27 cellular contexts compared by ENCODE assay signal in the genomic region with DNA sequence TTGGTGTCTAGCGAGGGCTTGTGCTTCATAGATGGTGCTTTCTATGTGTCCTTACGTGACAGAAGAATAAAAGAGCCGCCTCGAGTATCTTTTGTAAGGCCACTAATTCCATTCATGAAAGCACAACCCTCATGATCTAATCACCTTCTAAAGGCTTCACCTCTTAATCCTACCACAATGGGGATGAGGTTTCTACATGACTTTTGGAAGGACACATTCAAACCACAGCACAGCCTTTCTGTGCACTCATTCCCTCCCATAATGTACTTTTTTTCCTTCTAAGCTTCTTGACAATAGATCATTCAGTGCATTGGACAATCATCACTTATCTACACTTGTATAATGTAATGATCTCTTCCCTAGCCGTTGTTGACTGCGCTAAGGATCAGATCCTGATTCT.
DNase-seq lines count a peak whose midpoint lies in the region; ATAC-seq, FAIRE-seq and TF ChIP-seq lines count a peak whose summit lies in the region.
"Had no signal": no experiment of that assay in that cellular context is flagged by ENCODE, and none has a peak within 500 bp of the region (broad histone marks: within the 10 kb centered on the region; RNA-seq: fewer than 3 reads in every experiment).

No MANE protein-coding gene starts in this region.

- no peak overlapping the region for H3K4me3 Mint-ChIP-seq in neural progenitor cell
- H3K4me3 Mint-ChIP-seq: B cell; CD4-positive, alpha-beta T cell; CD8-positive, alpha-beta T cell had no signal

- TF ChIP-seq CTCF in D721Med (IDR thresholded peaks at IDR 0.05; ENCODE audit: insufficient read depth, missing control alignments): no peak
- TF ChIP-seq CTCF in neural progenitor cell (IDR thresholded peaks at IDR 0.05): no peak
- no peak for TF ChIP-seq CTCF in psoas muscle (IDR thresholded peaks at IDR 0.05)

- H3K4me2 ChIP-seq in neural progenitor cell: peak overlapping the region; percentile 5
- H3K4me2 ChIP-seq: A549; BLaER1 treated with 17β-estradiol and CSF1 and Interleukin-3, amounts not matched to agents 10 nM and 100 nM had no signal

- H3K4me3 ChIP-seq in neural progenitor cell: no peak overlapping the region
- H3K4me3 ChIP-seq in psoas muscle: no peak overlapping the region
- H3K4me3 ChIP-seq: A549; BLaER1 treated with 17β-estradiol and CSF1 and Interleukin-3, amounts not matched to agents 10 nM and 100 nM; GM12878 had no signal

- H3K36me3 ChIP-seq in neural progenitor cell (no peaks in the 10 kb centered on the region), psoas muscle (ENCODE audit: insufficient read depth in 1 of 2, low read depth in 1 of 2) (no peaks in the 10 kb centered on the region)
- H3K36me3 ChIP-seq: BLaER1 treated with 17β-estradiol and CSF1 and Interleukin-3, amounts not matched to agents 10 nM and 100 nM had no signal

- ATAC-seq in psoas muscle: no peak
- ATAC-seq: A549; CD8-positive, alpha-beta T cell; GM12878 had no signal

- no peak overlapping the region for H3K9ac ChIP-seq in neural progenitor cell
- H3K9ac ChIP-seq: BLaER1 treated with 17β-estradiol and CSF1 and Interleukin-3, amounts not matched to agents 10 nM and 100 nM had no signal

- no peaks in the 10 kb centered on the region for H3K36me3 Mint-ChIP-seq in neural progenitor cell
- H3K36me3 Mint-ChIP-seq: CD8-positive, alpha-beta T cell had no signal

- WGBS in psoas muscle, 3 donors: 86 to 87% (median 86%) methylated on average over 6 of the region's 6 CpGs

- no peaks in the 10 kb centered on the region for H3K79me2 ChIP-seq in neural progenitor cell (ENCODE audit: low read depth)

- H3F3A ChIP-seq in neural progenitor cell (ENCODE audit: low read depth): peaks cover 20% of the 10 kb centered on the region

- no peak overlapping the region for H3K27ac Mint-ChIP-seq in neural progenitor cell
- H3K27ac Mint-ChIP-seq: B cell; CD4-positive, alpha-beta T cell; CD8-positive, alpha-beta T cell had no signal

- H3K27ac ChIP-seq in neural progenitor cell (no peak overlapping the region), psoas muscle (no peak overlapping the region)
- H3K27ac ChIP-seq: 22Rv1; A549; BLaER1 treated with 17β-estradiol and CSF1 and Interleukin-3, amounts not matched to agents 10 nM and 100 nM; C4-2B had no signal

- H2AFZ ChIP-seq in neural progenitor cell (replicated peaks): no peak overlapping the region

- peaks cover 6% of the 10 kb centered on the region for H4K20me1 ChIP-seq in neural progenitor cell (ENCODE audit: low read depth)
- H4K20me1 ChIP-seq: BLaER1 treated with 17β-estradiol and CSF1 and Interleukin-3, amounts not matched to agents 10 nM and 100 nM had no signal

- peaks cover 34% of the 10 kb centered on the region for H3K4me1 Mint-ChIP-seq in neural progenitor cell
- H3K4me1 Mint-ChIP-seq: B cell had no signal

- H3K9me3 Mint-ChIP-seq in neural progenitor cell: no peaks in the 10 kb centered on the region

- H3K27me3 ChIP-seq in neural progenitor cell: no peaks in the 10 kb centered on the region
- no peaks in the 10 kb centered on the region for H3K27me3 ChIP-seq in psoas muscle (ENCODE audit: insufficient read depth in 3 of 3, low read length in 2 of 3)
- H3K27me3 ChIP-seq: BLaER1 treated with 17β-estradiol and CSF1 and Interleukin-3, amounts not matched to agents 10 nM and 100 nM had no signal

- H3K27me3 Mint-ChIP-seq in neural progenitor cell (ENCODE audit: insufficient read depth, low read depth): no peaks in the 10 kb centered on the region
- H3K27me3 Mint-ChIP-seq: B cell; CD4-positive, alpha-beta T cell had no signal

- H3K4me1 ChIP-seq in neural progenitor cell (peaks cover 32% of the 10 kb centered on the region), psoas muscle (no peaks in the 10 kb centered on the region)
- H3K4me1 ChIP-seq: BLaER1 treated with 17β-estradiol and CSF1 and Interleukin-3, amounts not matched to agents 10 nM and 100 nM; Caco-2 had no signal

- DNase-seq in NCI-H82 (lab: John Stamatoyannopoulos, UW) (peak; percentile 35), NCI-H82 treated with DMSO at 0.1 percent for 48 hours (lab: John Stamatoyannopoulos, UW; ENCODE audit: unreplicated experiment) (no peak), D721Med (ENCODE audit: insufficient read length, low spot score) (no peak), neural progenitor cell (ENCODE audit: low spot score) (peak; percentile 69), pons (ENCODE audit: low spot score) (peak; percentile 22), NCI-H1092 treated with DMSO at 0.1 percent for 48 hours (lab: John Stamatoyannopoulos, UW) (no peak), psoas muscle (no peak)
- DNase-seq: AML-193; Caco-2; Calu3; CD4-positive, alpha-beta T cell; CD8-positive, alpha-beta T cell; DMS 273 treated with DMSO at 0.1 percent for 48 hours; DMS153; DMS53; DMS79; DND-41; EL; GDM1 had no signal

- FAIRE-seq in D721Med (lab: Jason Lieb, UNC): peak; percentile 6
- FAIRE-seq: A549, GM12878, GM12892, GM18507 had no signal

- intact Hi-C loops in psoas muscle (cut with DNase I): no loop called here

- no peaks in the 10 kb centered on the region for H3K9me3 ChIP-seq in neural progenitor cell (ENCODE audit: low read depth)
- no peaks in the 10 kb centered on the region for H3K9me3 ChIP-seq in psoas muscle
- H3K9me3 ChIP-seq: A549; BLaER1 treated with 17β-estradiol and CSF1 and Interleukin-3, amounts not matched to agents 10 nM and 100 nM; Caco-2 had no signal

Comparison
In these comparisons a context has a peak if more than half of its experiments do, and no peak if none do; other contexts are left out.
1. DNase-seq: peak in NCI-H82 (single experiment), neural progenitor cell (single experiment) and pons (single experiment); none in NCI-H82 treated with DMSO at 0.1 percent for 48 hours (single experiment), D721Med (single experiment), NCI-H1092 treated with DMSO at 0.1 percent for 48 hours (single experiment) and psoas muscle (0 of 2).